ENCODE assay signal across 13 cellular contexts in the genomic region with DNA sequence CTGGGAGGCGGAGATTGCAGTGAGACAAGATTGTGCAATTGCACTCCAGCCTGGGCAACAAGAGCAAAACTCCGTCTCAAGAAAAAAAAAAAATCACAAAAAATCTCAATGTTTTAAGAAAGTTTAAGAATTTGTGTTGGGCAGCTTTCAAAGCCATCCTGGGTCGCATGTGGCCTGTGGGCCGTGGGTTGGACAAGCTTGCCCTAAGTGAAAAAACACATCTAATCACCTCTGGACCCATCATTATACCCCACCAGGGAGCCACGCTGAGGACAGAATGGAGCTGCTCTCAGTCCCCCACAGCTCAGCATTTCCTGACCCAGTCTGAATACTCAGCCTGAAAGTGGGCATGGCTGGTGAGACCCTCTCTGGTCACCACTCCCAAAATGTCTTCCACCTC. TPM values are rescaled to one million over a fixed set of nuclear protein-coding genes. Genes with fewer than 3 reads are reported as not detected.
DNase-seq lines count a peak whose midpoint lies in the region; ATAC-seq and TF ChIP-seq lines count a peak whose summit lies in the region.
"Had no signal": no experiment of that assay in that cellular context is flagged by ENCODE, and none has a peak within 500 bp of the region (broad histone marks: within the 10 kb centered on the region; RNA-seq: fewer than 3 reads in every experiment).

No MANE protein-coding gene starts in this region.

- peaks cover 43% of the 10 kb centered on the region for H3K36me3 Mint-ChIP-seq in activated B cell treated with CpG ODN at 0.5 μM for 24 hours (ENCODE audit: low read depth)
- H3K36me3 Mint-ChIP-seq in stimulated activated naive B cell treated with anti-CD40 and anti-IgM and Interleukin-4, amounts not matched to agents 10 μg/mL and 1 μg/mL and 100 μg/mL, for 72 hours = peaks cover 17 to 39% of the 10 kb centered on the region in 2 donors

- POLR2A ChIA-PET in activated B cell treated with CpG ODN at 0.5 μM for 24 hours (lab: Charles Lee) = no interaction called here

- H3K27me3 ChIP-seq in right atrium auricular region (no peaks in the 10 kb centered on the region), neutrophil (no peaks in the 10 kb centered on the region)

- peaks cover 13% of the 10 kb centered on the region for H3K4me1 Mint-ChIP-seq in activated B cell treated with CpG ODN at 0.5 μM for 24 hours
- H3K4me1 Mint-ChIP-seq in stimulated activated naive B cell treated with anti-CD40 and anti-IgM and Interleukin-4, amounts not matched to agents 10 μg/mL and 1 μg/mL and 100 μg/mL, for 72 hours = peaks cover 17 to 29% of the 10 kb centered on the region in 2 donors
- H3K4me1 Mint-ChIP-seq: CD8-positive, alpha-beta memory T cell had no signal

- H3K4me1 ChIP-seq in right atrium auricular region = no peaks in the 10 kb centered on the region
- H3K4me1 ChIP-seq in neutrophil (ENCODE audit: control insufficient read depth in 1 of 2, insufficient read depth in 1 of 2, low read depth in 1 of 2, low read length in 1 of 2) = peaks cover 17 to 29% of the 10 kb centered on the region in 2 experiments
- H3K4me1 ChIP-seq: Caco-2 had no signal

- H3K4me3 ChIP-seq in right atrium auricular region (no peak overlapping the region), neutrophil (ENCODE audit: low read depth in 1 of 2, low read length in 1 of 2) (no peak overlapping the region)

- H3K36me3 ChIP-seq in right atrium auricular region = peaks cover 2% of the 10 kb centered on the region
- peaks cover 15% of the 10 kb centered on the region for H3K36me3 ChIP-seq in neutrophil

- peak; percentile 55 for DNase-seq in right atrium auricular region (ENCODE audit: low spot score)
- no peak for DNase-seq in Right ventricle myocardium inferior (ENCODE audit: missing footprints)
- no peak for DNase-seq in activated B cell treated with CpG ODN at 0.5 μM for 24 hours
- no peak for DNase-seq in stimulated activated naive B cell treated with anti-CD40 and anti-IgM and Interleukin-4, amounts not matched to agents 10 μg/mL and 1 μg/mL and 100 μg/mL, for 72 hours
- DNase-seq in SKM-1 (lab: John Stamatoyannopoulos, UW; ENCODE audit: unreplicated experiment) = no peak
- DNase-seq: Caco-2; CD8-positive, alpha-beta memory T cell; GF-D8; HCEC 1CT; HFFc6 had no signal

- H3K27ac Mint-ChIP-seq in activated B cell treated with CpG ODN at 0.5 μM for 24 hours = peak overlapping the region; percentile 19
- peak overlapping the region; percentile 63 for H3K27ac Mint-ChIP-seq in stimulated activated naive B cell treated with anti-CD40 and anti-IgM and Interleukin-4, amounts not matched to agents 10 μg/mL and 1 μg/mL and 100 μg/mL, for 72 hours
- H3K27ac Mint-ChIP-seq: HFFc6 had no signal

- no peak overlapping the region for H3K4me3 Mint-ChIP-seq in activated B cell treated with CpG ODN at 0.5 μM for 24 hours
- H3K4me3 Mint-ChIP-seq in stimulated activated naive B cell treated with anti-CD40 and anti-IgM and Interleukin-4, amounts not matched to agents 10 μg/mL and 1 μg/mL and 100 μg/mL, for 72 hours = no peak overlapping the region
- H3K4me3 Mint-ChIP-seq: CD8-positive, alpha-beta memory T cell; HFFc6 had no signal

- H3K9me3 ChIP-seq in right atrium auricular region = no peaks in the 10 kb centered on the region
- no peaks in the 10 kb centered on the region for H3K9me3 ChIP-seq in neutrophil
- H3K9me3 ChIP-seq: Caco-2 had no signal

- CTCF ChIA-PET in activated B cell treated with CpG ODN at 0.5 μM for 24 hours (lab: Charles Lee) = no interaction called here

- ATAC-seq in Right ventricle myocardium inferior (no peak), activated B cell treated with CpG ODN at 0.5 μM for 24 hours (ENCODE audit: low read depth) (no peak), GM21390 (IDR thresholded peaks at IDR 0.05; ENCODE audit: unreplicated experiment) (no peak)
- no peak for ATAC-seq in stimulated activated naive B cell treated with anti-CD40 and anti-IgM and Interleukin-4, amounts not matched to agents 10 μg/mL and 1 μg/mL and 100 μg/mL, for 72 hours (replicated peaks)

- TF ChIP-seq CTCF in right atrium auricular region (IDR thresholded peaks at IDR 0.05) = no peak
- no peak for TF ChIP-seq CTCF in activated B cell treated with CpG ODN at 0.5 μM for 24 hours (IDR thresholded peaks at IDR 0.05)
- no peak for TF ChIP-seq CTCF in neutrophil (IDR thresholded peaks at IDR 0.05)

- H3K27me3 Mint-ChIP-seq in activated B cell treated with CpG ODN at 0.5 μM for 24 hours = no peaks in the 10 kb centered on the region
- H3K27me3 Mint-ChIP-seq in stimulated activated naive B cell treated with anti-CD40 and anti-IgM and Interleukin-4, amounts not matched to agents 10 μg/mL and 1 μg/mL and 100 μg/mL, for 72 hours = no peaks in the 10 kb centered on the region
- H3K27me3 Mint-ChIP-seq: CD8-positive, alpha-beta memory T cell had no signal

- H3K27ac ChIP-seq in right atrium auricular region (no peak overlapping the region), neutrophil (peak overlapping the region; percentile 44)
- H3K27ac ChIP-seq: HL-60 had no signal

- intact Hi-C loops in Right ventricle myocardium inferior (cut with DNase I) = no loop called here
- intact Hi-C loops in activated B cell treated with CpG ODN at 0.5 μM for 24 hours (cut with micrococcal nuclease) = no loop called here

- no peaks in the 10 kb centered on the region for H3K9me3 Mint-ChIP-seq in activated B cell treated with CpG ODN at 0.5 μM for 24 hours
- no peaks in the 10 kb centered on the region for H3K9me3 Mint-ChIP-seq in stimulated activated naive B cell treated with anti-CD40 and anti-IgM and Interleukin-4, amounts not matched to agents 10 μg/mL and 1 μg/mL and 100 μg/mL, for 72 hours
- H3K9me3 Mint-ChIP-seq: CD8-positive, alpha-beta memory T cell; HFFc6 had no signal

RNA-seq across cellular contexts. Expression of gene RASSF2, which starts 27.6 kb away (rescaled TPM):
- total RNA-seq in right atrium auricular region = 10 to 100 TPM in 1 of 2 donors, 1 to 10 TPM in 1; 5.7 to 10.3 TPM
- total RNA-seq in Right ventricle myocardium inferior = 4.5 TPM
- total RNA-seq in activated B cell treated with CpG ODN at 0.5 μM for 24 hours = 202 and 217 TPM in 2 replicates

Comparison
In these comparisons a context has a peak if more than half of its experiments do, and no peak if none do; other contexts are left out.
1. RNA of gene RASSF2, which starts 27.6 kb away (total RNA-seq): 202 to 217 TPM in activated B cell treated with CpG ODN at 0.5 μM for 24 hours; 5.7 to 10.3 TPM in right atrium auricular region and 4.5 TPM in Right ventricle myocardium inferior (single experiment); every median in the first group is over 10 times any median in the second.